Comparison of ENCODE assay signal across 28 cellular contexts in the genomic region with DNA sequence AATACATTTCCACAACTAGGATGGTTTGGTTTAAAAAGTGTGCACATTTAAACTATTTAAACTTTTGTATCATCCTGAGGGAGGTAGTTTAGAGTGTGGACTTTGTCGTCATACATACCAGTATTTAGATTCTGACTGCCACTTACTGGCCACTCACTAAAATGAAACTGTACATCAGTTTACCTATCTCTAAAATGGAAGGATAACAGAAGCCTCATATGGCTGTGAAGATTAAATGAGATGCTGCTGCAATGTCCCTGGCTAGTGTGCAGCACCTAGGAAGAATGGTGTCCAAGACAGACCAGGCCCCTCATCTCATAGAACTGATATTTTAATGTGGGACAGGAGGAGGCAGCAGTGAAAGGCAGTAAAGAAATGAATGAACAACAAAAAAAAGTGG. TPM values are rescaled to one million over a fixed set of nuclear protein-coding genes. Genes with fewer than 3 reads are reported as not detected.
DNase-seq lines count a peak whose midpoint lies in the region; ATAC-seq, FAIRE-seq and TF ChIP-seq lines count a peak whose summit lies in the region.
"Had no signal": no experiment of that assay in that cellular context is flagged by ENCODE, and none has a peak within 500 bp of the region (broad histone marks: within the 10 kb centered on the region; RNA-seq: fewer than 3 reads in every experiment).

No MANE protein-coding gene starts in this region.

- in situ Hi-C loops in IMR-90 (cut with MboI; ENCODE audit: low sequenced_read_pairs) (no loop called here), K562 (cut with MboI) (no loop called here)

- peak overlapping the region; percentile 25; the same call in 1 of the 2 replicates for H4K91ac ChIP-seq in IMR-90 (ENCODE audit: insufficient read depth, low read depth, low read length)

- H3K4me3 ChIP-seq in DND-41 (ENCODE audit: low read depth in 1 of 2, low read length in 2 of 2) (no peak overlapping the region), IMR-90 (ENCODE audit: insufficient read depth, low read depth, low read length) (no peak overlapping the region), K562 (no peak overlapping the region)
- H3K4me3 ChIP-seq: Peyer's patch, SK-N-MC had no signal

- no peaks in the 10 kb centered on the region for H3K36me3 Mint-ChIP-seq in naive thymus-derived CD8-positive, alpha-beta T cell
- H3K36me3 Mint-ChIP-seq: CD4-positive, alpha-beta memory T cell had no signal

- H2AK5ac ChIP-seq in IMR-90 (ENCODE audit: low read depth, low read length): peak overlapping the region; percentile 18; the same call in 1 of the 2 replicates

- H3K9me1 ChIP-seq in IMR-90 (ENCODE audit: insufficient read depth, low read length) (peaks cover 11% of the 10 kb centered on the region; the same call in 1 of the 2 replicates), K562 (ENCODE audit: control insufficient read depth, insufficient read depth, low read length) (no peaks in the 10 kb centered on the region)

- H3K9me3 Mint-ChIP-seq in naive thymus-derived CD8-positive, alpha-beta T cell: no peaks in the 10 kb centered on the region
- H3K9me3 Mint-ChIP-seq: CD4-positive, alpha-beta memory T cell; T-helper 1 cell treated with Interleukin-12 subunit alpha and Interleukin-12 subunit beta and Interleukin-4 antibody, amounts not matched to agents 30 μg/mL and 1 μg/mL, for 36 hours had no signal

- no peaks in the 10 kb centered on the region for H3K27me3 Mint-ChIP-seq in naive thymus-derived CD8-positive, alpha-beta T cell
- H3K27me3 Mint-ChIP-seq: CD4-positive, alpha-beta memory T cell had no signal

- H3K4ac ChIP-seq in IMR-90 (ENCODE audit: low read depth, low read length): peak overlapping the region; percentile 60

- H3K27ac ChIP-seq in DND-41 (ENCODE audit: low read length) (0 out of 2 replicates have a peak overlapping the region, but pooled peaks have one; percentile 13), IMR-90 (ENCODE audit: insufficient read depth, low read length) (no peak overlapping the region), K562 (ENCODE audit: extremely low read depth, low read depth, low read length) (no peak overlapping the region)
- H3K27ac ChIP-seq: SK-N-MC had no signal

- no peaks in the 10 kb centered on the region for H3K9me3 ChIP-seq in DND-41 (ENCODE audit: insufficient read depth, low read length, severe bottlenecking)
- H3K9me3 ChIP-seq in IMR-90 (ENCODE audit: control insufficient read depth, insufficient read depth, low read length): no peaks in the 10 kb centered on the region
- H3K9me3 ChIP-seq in K562 (replicated peaks; ENCODE audit: control insufficient read depth, insufficient read depth, low read depth, low read length): no peaks in the 10 kb centered on the region
- H3K9me3 ChIP-seq: Caco-2, Peyer's patch had no signal

- peaks cover 7 to 26% (median 13%) of the 10 kb centered on the region in 4 donors for H3K4me1 Mint-ChIP-seq in naive thymus-derived CD8-positive, alpha-beta T cell

- intact Hi-C loops in IMR-90 (cut with micrococcal nuclease) (loop anchor here (5.0 kb wide), 1 partner anchor 38 kb away; no protein-coding TSS in a partner anchor), K562 (cut with micrococcal nuclease) (no loop called here)

- H3K4me3 Mint-ChIP-seq in naive thymus-derived CD8-positive, alpha-beta T cell: no peak overlapping the region
- H3K4me3 Mint-ChIP-seq: CD4-positive, alpha-beta memory T cell; T-helper 1 cell treated with Interleukin-12 subunit alpha and Interleukin-12 subunit beta and Interleukin-4 antibody, amounts not matched to agents 30 μg/mL and 1 μg/mL, for 36 hours had no signal

- H2BK20ac ChIP-seq in IMR-90 (ENCODE audit: low read depth, low read length): peak overlapping the region; percentile 14; the same call in 1 of the 2 replicates

- H3K18ac ChIP-seq in IMR-90 (ENCODE audit: low read depth, low read length): no peak overlapping the region; the same call in 1 of the 2 replicates

- no peak overlapping the region for H3K56ac ChIP-seq in IMR-90 (ENCODE audit: extremely low read depth, insufficient read depth, low read length)

- BruUV-seq in IMR-90 (replicated peaks; lab: Mats Ljungman, UMichigan) (no TSS peak), K562 (replicated peaks; lab: Mats Ljungman, UMichigan) (no TSS peak)

- H2BK15ac ChIP-seq in IMR-90 (ENCODE audit: low read depth, low read length): peak overlapping the region; percentile 40; the same call in 1 of the 3 replicates

- H3K9ac ChIP-seq in DND-41 (ENCODE audit: low read depth, low read length) (no peak overlapping the region), IMR-90 (ENCODE audit: low read depth, low read length) (no peak overlapping the region), K562 (ENCODE audit: insufficient read depth in 1 of 2, low read depth in 2 of 2, low read length in 2 of 2) (no peak overlapping the region)

- no peak for TF ChIP-seq EP300 in K562 (IDR thresholded peaks at IDR 0.05; ENCODE audit: low read length)

- H3K79me1 ChIP-seq in IMR-90 (ENCODE audit: low read depth in 1 of 2, low read length in 2 of 2): peaks cover 4 to 33% of the 10 kb centered on the region in 2 experiments

- TF ChIP-seq POLR2A in IMR-90 (IDR thresholded peaks at IDR 0.05; ENCODE audit: low read depth, low read length) (no peak), K562 (conservative IDR thresholded peaks at IDR 0.05) (no peak)

- H4K20me1 ChIP-seq in DND-41 (ENCODE audit: insufficient read depth, low read length) (no peaks in the 10 kb centered on the region), IMR-90 (ENCODE audit: insufficient read depth, low read length) (0 out of 2 replicates have a peak, but pooled peaks cover 5% of the 10 kb centered on the region), K562 (replicated peaks; ENCODE audit: control insufficient read depth, insufficient read depth, low read length) (no peaks in the 10 kb centered on the region)

- CTCF ChIA-PET in IMR-90 (lab: Yijun Ruan, JAX) (no interaction called here), K562 (lab: Yijun Ruan, JAX; ENCODE audit: low intra/inter-chr PET ratio) (no interaction called here)

- H3K79me2 ChIP-seq in DND-41 (ENCODE audit: insufficient read depth, low read length): no peaks in the 10 kb centered on the region
- no peaks in the 10 kb centered on the region for H3K79me2 ChIP-seq in K562 (ENCODE audit: control insufficient read depth, insufficient read depth, low read length)

- peak overlapping the region; percentile 44; the same call in 1 of the 2 replicates for H3K14ac ChIP-seq in IMR-90 (replicated peaks; ENCODE audit: low read depth, low read length)

- H2AK9ac ChIP-seq in IMR-90 (replicated peaks; ENCODE audit: low read depth, low read length, poor library complexity): no peak overlapping the region

- H4K5ac ChIP-seq in IMR-90 (ENCODE audit: low read depth, low read length): no peak overlapping the region; the same call in 1 of the 2 replicates

- no peak for TF ChIP-seq RAD21 in IMR-90 (IDR thresholded peaks at IDR 0.05; ENCODE audit: low read length)
- 0 out of 4 replicates have a peak, but pooled peaks of 1 of the 2 experiments have one; percentile 17 for TF ChIP-seq RAD21 in K562 (CRISPR knock-in tag; conservative IDR thresholded peaks at IDR 0.05 in 1 of 2, IDR thresholded peaks at IDR 0.05 in 1 of 2)

- no CpG with 5 or more reads among the region's 1 CpG for WGBS in IMR-90 (ENCODE audit: extremely low coverage in 2 of 2, insufficient read length in 1 of 2), 2 experiments
- WGBS in K562 (ENCODE audit: insufficient coverage, low coverage, missing lambda C conversion rate): 57% methylated on average over 1 of the region's 1 CpG

- H3K27ac Mint-ChIP-seq in naive thymus-derived CD8-positive, alpha-beta T cell: peak overlapping the region in 6 of 10 donors; percentile 13 to 76 (median 48)
- H3K27ac Mint-ChIP-seq: CD4-positive, alpha-beta memory T cell; T-helper 1 cell treated with Interleukin-12 subunit alpha and Interleukin-12 subunit beta and Interleukin-4 antibody, amounts not matched to agents 30 μg/mL and 1 μg/mL, for 36 hours had no signal

- H2AFZ ChIP-seq in DND-41 (ENCODE audit: low read depth, low read length): no peak overlapping the region
- no peak overlapping the region for H2AFZ ChIP-seq in IMR-90 (replicated peaks; ENCODE audit: low read length, poor library complexity)
- H2AFZ ChIP-seq in K562 (ENCODE audit: low read depth, low read length): no peak overlapping the region

- POLR2A ChIA-PET in IMR-90 (lab: Charles Lee; ENCODE audit: unreplicated experiment) (no interaction called here), K562 (lab: Yijun Ruan, JAX) (interaction anchor here (0.6 kb wide), 1 partner anchor 39 kb away, joined by 3 read pairs; no protein-coding TSS in a partner anchor)
- POLR2A ChIA-PET in naive thymus-derived CD8-positive, alpha-beta T cell (lab: Charles Lee): no interaction called here

- ATAC-seq in DND-41 (ENCODE audit: insufficient read depth, low read depth) (no peak), IMR-90 (ENCODE audit: low read depth) (no peak), K562 (no peak), omental fat pad (ENCODE audit: low FRiP score) (no peak)
- no peak for ATAC-seq in naive thymus-derived CD8-positive, alpha-beta T cell
- ATAC-seq: HCT116 had no signal

- peaks cover 7% of the 10 kb centered on the region for H3K4me1 ChIP-seq in DND-41 (ENCODE audit: insufficient read depth, low read length)
- peaks cover 10% of the 10 kb centered on the region for H3K4me1 ChIP-seq in IMR-90 (ENCODE audit: control insufficient read depth, insufficient read depth, low read length)
- H3K4me1 ChIP-seq in K562 (replicated peaks in 1 of 2; ENCODE audit: control insufficient read depth in 2 of 2, insufficient read depth in 2 of 2, low read length in 2 of 2): no peaks in the 10 kb centered on the region

- peak overlapping the region; percentile 71; the same call in 1 of the 2 replicates for H2BK120ac ChIP-seq in IMR-90 (ENCODE audit: low read depth, low read length)

- no peak for FAIRE-seq in K562 (lab: Jason Lieb, UNC)
- FAIRE-seq: GM19239 had no signal

- H3K23ac ChIP-seq in IMR-90 (ENCODE audit: low read depth, low read length): 0 out of 2 replicates have a peak overlapping the region, but pooled peaks have one; percentile 38

- H3K36me3 ChIP-seq in DND-41 (ENCODE audit: insufficient read depth, low read length) (no peaks in the 10 kb centered on the region), IMR-90 (ENCODE audit: control insufficient read depth, insufficient read depth, low read length) (no peaks in the 10 kb centered on the region), K562 (ENCODE audit: control insufficient read depth, insufficient read depth, low read length) (no peaks in the 10 kb centered on the region)
- H3K36me3 ChIP-seq: Peyer's patch had no signal

- H2BK5ac ChIP-seq in IMR-90 (ENCODE audit: low read depth, low read length, poor library complexity, severe bottlenecking): peak overlapping the region; percentile 37

- no peak overlapping the region for H3K4me2 ChIP-seq in DND-41 (ENCODE audit: insufficient read depth, low read length)
- no peak overlapping the region for H3K4me2 ChIP-seq in IMR-90 (ENCODE audit: low read depth, low read length)
- H3K4me2 ChIP-seq in K562 (ENCODE audit: insufficient read depth, low read length): no peak overlapping the region

- no peak overlapping the region for H4K8ac ChIP-seq in IMR-90 (ENCODE audit: low read depth in 2 of 2, low read length in 2 of 2)

- dilution Hi-C loops in IMR-90 (cut with HindIII; ENCODE audit: low sequenced_read_pairs, unreplicated experiment): no loop called here

- H3K27me3 ChIP-seq in DND-41 (ENCODE audit: insufficient read depth, low read length, poor library complexity): no peaks in the 10 kb centered on the region
- no peaks in the 10 kb centered on the region for H3K27me3 ChIP-seq in IMR-90 (ENCODE audit: control insufficient read depth, insufficient read depth, low read length)
- no peaks in the 10 kb centered on the region for H3K27me3 ChIP-seq in K562 (ENCODE audit: control insufficient read depth in 2 of 2, insufficient read depth in 2 of 2, low read length in 2 of 2)
- H3K27me3 ChIP-seq: Peyer's patch had no signal

- DNase-seq in DND-41 (no peak), IMR-90 (no peak), K562 (ENCODE audit: extremely low read depth in 1 of 4, low spot score in 3 of 4) (no peak), SW 1271 (lab: John Stamatoyannopoulos, UW) (no peak), omental fat pad (ENCODE audit: low spot score) (no peak), NCI-H524 (lab: John Stamatoyannopoulos, UW) (no peak)
- DNase-seq in naive thymus-derived CD8-positive, alpha-beta T cell: no peak
- DNase-seq in activated CD8-positive, alpha-beta memory T cell treated with anti-CD3 and anti-CD28 coated beads, Interleukin-2, amount 50 U/mL, for 48 hours: no peak
- DNase-seq: C1 segment of cervical spinal cord; Caco-2; CD4-positive, alpha-beta memory T cell; DMS153; Karpas-422; NCI-H1092 treated with DMSO at 0.1 percent for 48 hours; NCI-H1436; NCI-H187; NCI-H2081 treated with DMSO at 0.1 percent for 48 hours; NCI-H2171; NCI-H226; NCI-H510A treated with DMSO at 0.1 percent for 48 hours; NCI-H748 treated with DMSO at 0.1 percent for 48 hours; NK-92 treated with Interleukin-12 subunit alpha and Interleukin-12 subunit beta, amount 100 ng/mL, for 24 hours; Peyer's patch; SIG-M5 had no signal

- peak; percentile 0 for TF ChIP-seq CTCF in DND-41 (IDR thresholded peaks at IDR 0.05; ENCODE audit: borderline replicate concordance, extremely low read depth, low read length, poor library complexity, severe bottlenecking)
- no peak for TF ChIP-seq CTCF in IMR-90 (conservative IDR thresholded peaks at IDR 0.05; ENCODE audit: low read depth, low read length)
- TF ChIP-seq CTCF in K562 (IDR thresholded peaks at IDR 0.05 in 2 of 3, conservative IDR thresholded peaks at IDR 0.05 in 1 of 3; ENCODE audit: insufficient read depth in 2 of 3, low read depth in 1 of 3, low read length in 3 of 3): no peak
- TF ChIP-seq CTCF in omental fat pad (IDR thresholded peaks at IDR 0.05): no peak

RNA-seq across cellular contexts. Expression of gene PKIG, which starts 12.0 kb away (rescaled TPM):
- 69.4 and 78.3 TPM in 2 replicates for total RNA-seq in IMR-90 (2012; rRNA removed)
- polyA plus RNA-seq in IMR-90 (2012; rRNA removed): 89.6 and 91.2 TPM in 2 replicates
- polyA plus RNA-seq in IMR-90 (2012; cell fraction: cytosol; rRNA removed): 107 and 152 TPM in 2 replicates
- polyA plus RNA-seq in IMR-90 (2012; cell fraction: nucleus; rRNA removed; ENCODE audit: low replicate concordance): 30.7 and 43.9 TPM in 2 replicates
- 1.0 TPM in 1 of 2 replicates, not detected in the other for total RNA-seq in K562 (2011; cell fraction: chromatin; rRNA removed; ENCODE audit: low replicate concordance)
- total RNA-seq in K562 (2011; cell fraction: nucleolus; rRNA removed): 0.83 and 0.92 TPM in 2 replicates
- total RNA-seq in K562 (2011; cell fraction: nucleoplasm; rRNA removed): 0.59 and 0.92 TPM in 2 replicates
- total RNA-seq in K562 (2014; rRNA removed): 4.9 and 7.4 TPM in 2 replicates
- total RNA-seq in K562 (2014; rRNA removed; fragmentation: Illumina TruSeq; extraction: Trizol): 1.6 and 2.9 TPM in 2 replicates
- 5.0 and 6.1 TPM in 2 replicates for total RNA-seq in K562 (2015; rRNA removed; fragmentation: Illumina TruSeq; extraction: Trizol)
- 4.7 and 5.1 TPM in 2 replicates for total RNA-seq in K562 (2021)
- 3.0 and 4.6 TPM in 2 replicates for polyA plus RNA-seq in K562 (2011; rRNA removed)
- polyA plus RNA-seq in K562 (2011; cell fraction: cytosol; rRNA removed): 6.9 and 7.3 TPM in 2 replicates
- 3.2 and 3.7 TPM in 2 replicates for polyA plus RNA-seq in K562 (2011; cell fraction: nucleus; rRNA removed)
- polyA plus RNA-seq in K562 (2012): 6.9 and 7.4 TPM in 2 replicates
- 6.2 and 7.0 TPM in 2 replicates for polyA plus RNA-seq in K562 (2014; fragmentation: Illumina TruSeq; extraction: Trizol)
- under 1 TPM; 0.13 to 0.74 TPM for polyA plus RNA-seq in K562 (2014; fragmentation: Nextera tagmentation; extraction: Ambion mirVana)
- 5.7 and 7.6 TPM in 2 replicates for polyA plus RNA-seq in K562 (2014; rRNA removed)
- polyA minus RNA-seq in K562 (2011; rRNA and poly(A)+ RNA removed): 1.9 and 2.4 TPM in 2 replicates
- polyA minus RNA-seq in K562 (2011; cell fraction: cytosol; rRNA and poly(A)+ RNA removed): 1.7 and 3.8 TPM in 2 replicates
- 0.44 and 0.81 TPM in 2 replicates for polyA minus RNA-seq in K562 (2011; cell fraction: nucleus; rRNA and poly(A)+ RNA removed)
- 1 to 10 TPM; 8.2 to 9.0 TPM for total RNA-seq in naive thymus-derived CD8-positive, alpha-beta T cell
- 1 to 10 TPM; 6.1 to 8.1 (median 6.4) TPM for polyA plus RNA-seq in naive thymus-derived CD8-positive, alpha-beta T cell
- total RNA-seq in omental fat pad: 100 to 1,000 TPM in 3 of 4 donors, 10 to 100 TPM in 1; 90.8 to 133 (median 118) TPM

RNA-seq across cellular contexts. Expression of gene SERINC3, which starts 48.5 kb away (rescaled TPM):
- total RNA-seq in IMR-90 (2012; rRNA removed): 88.3 and 101 TPM in 2 replicates
- 132 TPM in 2 replicates for polyA plus RNA-seq in IMR-90 (2012; rRNA removed)
- polyA plus RNA-seq in IMR-90 (2012; cell fraction: cytosol; rRNA removed): 80.8 and 87.4 TPM in 2 replicates
- polyA plus RNA-seq in IMR-90 (2012; cell fraction: nucleus; rRNA removed; ENCODE audit: low replicate concordance): 53.6 and 92.5 TPM in 2 replicates
- 69.8 and 104 TPM in 2 replicates for total RNA-seq in K562 (2011; cell fraction: chromatin; rRNA removed; ENCODE audit: low replicate concordance)
- 129 and 134 TPM in 2 replicates for total RNA-seq in K562 (2011; cell fraction: nucleolus; rRNA removed)
- total RNA-seq in K562 (2011; cell fraction: nucleoplasm; rRNA removed): 110 and 125 TPM in 2 replicates
- 24.7 and 26.4 TPM in 2 replicates for total RNA-seq in K562 (2014; rRNA removed)
- 40.2 and 47.5 TPM in 2 replicates for total RNA-seq in K562 (2014; rRNA removed; fragmentation: Illumina TruSeq; extraction: Trizol)
- total RNA-seq in K562 (2015; rRNA removed; fragmentation: Illumina TruSeq; extraction: Trizol): 32.5 and 34.7 TPM in 2 replicates
- 43.1 and 48.8 TPM in 2 replicates for total RNA-seq in K562 (2021)
- 107 and 130 TPM in 2 replicates for polyA plus RNA-seq in K562 (2011; rRNA removed)
- 115 and 165 TPM in 2 replicates for polyA plus RNA-seq in K562 (2011; cell fraction: cytosol; rRNA removed)
- 76.3 and 79.4 TPM in 2 replicates for polyA plus RNA-seq in K562 (2011; cell fraction: nucleus; rRNA removed)
- polyA plus RNA-seq in K562 (2012): 42.5 and 62.4 TPM in 2 replicates
- polyA plus RNA-seq in K562 (2014; fragmentation: Illumina TruSeq; extraction: Trizol): 55.6 and 58.3 TPM in 2 replicates
- 10 to 100 TPM; 73.1 to 93.2 TPM for polyA plus RNA-seq in K562 (2014; fragmentation: Nextera tagmentation; extraction: Ambion mirVana)
- polyA plus RNA-seq in K562 (2014; rRNA removed): 34.7 and 38.6 TPM in 2 replicates
- polyA minus RNA-seq in K562 (2011; rRNA and poly(A)+ RNA removed): 202 and 263 TPM in 2 replicates
- polyA minus RNA-seq in K562 (2011; cell fraction: cytosol; rRNA and poly(A)+ RNA removed): 83.5 and 95.9 TPM in 2 replicates
- 25.7 and 39.3 TPM in 2 replicates for polyA minus RNA-seq in K562 (2011; cell fraction: nucleus; rRNA and poly(A)+ RNA removed)
- 10 to 100 TPM; 82.0 to 94.6 TPM for total RNA-seq in naive thymus-derived CD8-positive, alpha-beta T cell
- 100 to 1,000 TPM; 163 to 207 (median 173) TPM for polyA plus RNA-seq in naive thymus-derived CD8-positive, alpha-beta T cell
- 100 to 1,000 TPM; 102 to 157 (median 121) TPM for total RNA-seq in omental fat pad
